In genomic region chr16:11409398-11409797, GRCh38 we compare ENCODE assay signal across 1 cellular context.
TF ChIP-seq lines count a peak whose summit lies in the region.

No MANE protein-coding gene starts in this region.

TF ChIP-seq in A549, 52 proteins besides CTCF, POLR2A, EP300 and RAD21 (continued from another document):
- TF ChIP-seq TP53 (CRISPR knock-in tag; IDR thresholded peaks at IDR 0.05) (no peak), ZFP36 (IDR thresholded peaks at IDR 0.05; ENCODE audit: borderline replicate concordance, partially characterized antibody) (no peak), HES2 (IDR thresholded peaks at IDR 0.05) (no peak), FOXS1 (CRISPR knock-in tag; IDR thresholded peaks at IDR 0.05) (no peak), MYC (IDR thresholded peaks at IDR 0.05; ENCODE audit: borderline replicate concordance, low read length) (no peak), RFX5 (IDR thresholded peaks at IDR 0.05) (no peak), MAX (IDR thresholded peaks at IDR 0.05) (no peak)
